Comparison of ENCODE assay signal across 14 cellular contexts in the genomic region with DNA sequence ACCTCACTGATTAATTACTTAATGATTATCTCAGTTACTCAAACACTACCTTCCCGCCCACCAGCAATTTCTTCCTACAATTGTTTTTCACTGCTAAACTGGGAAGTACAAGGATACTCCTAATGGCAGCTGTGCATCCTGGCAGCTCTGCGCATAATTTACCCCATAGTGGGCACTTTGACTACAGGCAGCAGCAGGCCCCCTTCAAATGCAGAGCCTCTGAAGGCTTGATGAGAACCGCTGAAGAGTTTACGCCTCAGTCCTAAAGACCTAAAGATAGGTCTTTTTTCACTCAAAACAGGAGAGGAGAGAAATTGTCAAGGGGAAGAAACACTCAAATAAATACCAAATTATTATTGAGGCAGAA. TPM values are rescaled to one million over a fixed set of nuclear protein-coding genes. Genes with fewer than 3 reads are reported as not detected.
DNase-seq lines count a peak whose midpoint lies in the region; ATAC-seq and TF ChIP-seq lines count a peak whose summit lies in the region.
"Had no signal": no experiment of that assay in that cellular context is flagged by ENCODE, and none has a peak within 500 bp of the region (broad histone marks: within the 10 kb centered on the region; RNA-seq: fewer than 3 reads in every experiment).

No MANE protein-coding gene starts in this region.

- peak; percentile 1 to 25 for ATAC-seq in gastrocnemius medialis
- ATAC-seq: activated T-cell treated with anti-CD3 and anti-CD28 coated beads, Interleukin-2, amount 50 U/mL, for 72 hours had no signal

- H3K27me3 ChIP-seq in Karpas-422 (ENCODE audit: low read length) (no peaks in the 10 kb centered on the region), gastrocnemius medialis (no peaks in the 10 kb centered on the region), brain microvascular endothelial cell (replicated peaks) (no peaks in the 10 kb centered on the region)
- H3K27me3 ChIP-seq: tibial nerve had no signal

- H3K4me2 ChIP-seq in Karpas-422 (ENCODE audit: low read depth, low read length, poor library complexity, severe bottlenecking): no peak overlapping the region
- H3K4me2 ChIP-seq: SK-N-SH had no signal

- peak; percentile 54 to 87 for DNase-seq in NCI-H2081 (lab: John Stamatoyannopoulos, UW)
- no peak for DNase-seq in NCI-H2081 treated with DMSO at 0.1 percent for 48 hours (lab: John Stamatoyannopoulos, UW)
- no peak for DNase-seq in Karpas-422
- DNase-seq in dermis blood vessel endothelial cell: peak; percentile 43
- DNase-seq in gastrocnemius medialis: no peak
- no peak for DNase-seq in cortex of kidney (lab: John Stamatoyannopoulos, UW)
- no peak for DNase-seq in brain microvascular endothelial cell
- no peak for DNase-seq in stimulated activated CD4-positive, alpha-beta T cell treated with anti-CD3 and anti-CD28 coated beads, Interleukin-12 subunit alpha, Interleukin-12 subunit beta, amount 100 ng/mL, for 4 hours
- DNase-seq: activated CD4-positive, alpha-beta memory T cell treated with anti-CD3 and anti-CD28 coated beads for 36 hours; activated T-cell treated with anti-CD3 and anti-CD28 coated beads, Interleukin-2, amount 50 U/mL, for 72 hours; foreskin melanocyte; SK-N-SH; stimulated activated CD4-positive, alpha-beta T cell treated with anti-CD3 and anti-CD28 coated beads, Interleukin-4, amount 100 ng/mL, for 4 hours had no signal

- no peak overlapping the region for H2AFZ ChIP-seq in Karpas-422 (ENCODE audit: low read length)

- H3K4me1 ChIP-seq in Karpas-422 (ENCODE audit: low read length) (peaks cover 22% of the 10 kb centered on the region), gastrocnemius medialis (peaks cover 54 to 55% of the 10 kb centered on the region in 2 donors)

- H3K4me3 ChIP-seq in Karpas-422 (ENCODE audit: low read length) (no peak overlapping the region), gastrocnemius medialis (no peak overlapping the region), brain microvascular endothelial cell (ENCODE audit: low read depth, low read length) (no peak overlapping the region)
- H3K4me3 ChIP-seq: tibial nerve had no signal

- H3K79me2 ChIP-seq in Karpas-422 (ENCODE audit: low read length): peaks cover 3% of the 10 kb centered on the region; the same call in 1 of the 2 replicates

- no peaks in the 10 kb centered on the region for H4K20me1 ChIP-seq in Karpas-422 (ENCODE audit: insufficient read depth, low read depth, low read length)

- intact Hi-C loops in gastrocnemius medialis (cut with DNase I; ENCODE audit: low total_unique reads): loop anchor here (1.0 kb wide), 1 partner anchor 10 kb away; no protein-coding TSS in a partner anchor

- H3K9me3 ChIP-seq in Karpas-422 (ENCODE audit: low read length) (no peaks in the 10 kb centered on the region), gastrocnemius medialis (no peaks in the 10 kb centered on the region)
- H3K9me3 ChIP-seq: SK-N-SH, tibial nerve had no signal

- TF ChIP-seq POLR2A in gastrocnemius medialis (IDR thresholded peaks at IDR 0.05): no peak

- H3K36me3 ChIP-seq in Karpas-422 (ENCODE audit: insufficient read depth, low read length): peaks cover 15% of the 10 kb centered on the region; the same call in 1 of the 2 replicates
- peaks cover 0 to 15% of the 10 kb centered on the region in 2 donors for H3K36me3 ChIP-seq in gastrocnemius medialis
- peaks cover 28% of the 10 kb centered on the region for H3K36me3 ChIP-seq in brain microvascular endothelial cell (replicated peaks)

- H3K9ac ChIP-seq in Karpas-422 (ENCODE audit: low read length): 0 out of 2 replicates have a peak overlapping the region, but pooled peaks have one; percentile 7
- H3K9ac ChIP-seq: SK-N-SH had no signal

- TF ChIP-seq CTCF in gastrocnemius medialis (IDR thresholded peaks at IDR 0.05 in 4 of 5, conservative IDR thresholded peaks at IDR 0.05 in 1 of 5) (no peak), brain microvascular endothelial cell (IDR thresholded peaks at IDR 0.05; ENCODE audit: low read depth, low read length, missing control alignments) (no peak)

- in situ Hi-C loops in gastrocnemius medialis (cut with MboI; ENCODE audit: low sequenced_read_pairs in 4 of 4) (no loop called here), brain microvascular endothelial cell (cut with HindIII; ENCODE audit: low pct_ligation_motif_present, low sequenced_read_pairs) (no loop called here)

- H3K9me2 ChIP-seq in Karpas-422 (replicated peaks; ENCODE audit: insufficient read depth, low read length): no peaks in the 10 kb centered on the region
- H3K9me2 ChIP-seq: SK-N-SH had no signal

- H3K27ac ChIP-seq in Karpas-422 (ENCODE audit: low read length) (no peak overlapping the region), gastrocnemius medialis (peak overlapping the region; percentile 90 to 94 (median 92)), brain microvascular endothelial cell (no peak overlapping the region)
- H3K27ac ChIP-seq: tibial nerve had no signal

RNA-seq across cellular contexts. Expression of gene CCDC32, which starts 10.7 kb away (rescaled TPM):
- 21.8 and 25.3 TPM in 2 replicates for total RNA-seq in Karpas-422 (2014; rRNA removed; shearing (Covaris generic); ENCODE audit: low replicate concordance)
- total RNA-seq in dermis blood vessel endothelial cell (20.3 and 25.7 TPM in 2 replicates), gastrocnemius medialis (10 to 100 TPM; 11.9 to 24.2 (median 17.2) TPM)

RNA-seq across cellular contexts. Expression of gene RPUSD2, which starts 15.0 kb away (rescaled TPM):
- total RNA-seq in Karpas-422 (2014; rRNA removed; shearing (Covaris generic); ENCODE audit: low replicate concordance): 13.6 and 33.0 TPM in 2 replicates
- total RNA-seq in dermis blood vessel endothelial cell (14.0 and 14.8 TPM in 2 replicates), gastrocnemius medialis (1 to 10 TPM; 4.5 to 9.1 (median 6.5) TPM)

RNA-seq across cellular contexts. Expression of gene KNL1, which starts 39.9 kb away (rescaled TPM):
- 17.4 and 25.8 TPM in 2 replicates for total RNA-seq in Karpas-422 (2014; rRNA removed; shearing (Covaris generic); ENCODE audit: low replicate concordance)
- 7.5 and 37.5 TPM in 2 replicates for total RNA-seq in dermis blood vessel endothelial cell
- total RNA-seq in gastrocnemius medialis: under 1 TPM in 3 of 4 donors, not detected in 1; 0.10 to 0.33 (median 0.33) TPM

Comparison
In these comparisons a context has a peak if more than half of its experiments do, and no peak if none do; other contexts are left out.
1. DNase-seq: peak in NCI-H2081 (2 of 2) and dermis blood vessel endothelial cell (single experiment); none in NCI-H2081 treated with DMSO at 0.1 percent for 48 hours (single experiment), Karpas-422 (single experiment), gastrocnemius medialis (0 of 2), cortex of kidney (single experiment), brain microvascular endothelial cell (single experiment) and stimulated activated CD4-positive, alpha-beta T cell treated with anti-CD3 and anti-CD28 coated beads, Interleukin-12 subunit alpha, Interleukin-12 subunit beta, amount 100 ng/mL, for 4 hours (single experiment).
2. H3K27ac ChIP-seq: peak in gastrocnemius medialis (4 of 4); none in Karpas-422 (single experiment) and brain microvascular endothelial cell (single experiment).